9 cellular contexts compared by ENCODE assay signal in the genomic region with DNA sequence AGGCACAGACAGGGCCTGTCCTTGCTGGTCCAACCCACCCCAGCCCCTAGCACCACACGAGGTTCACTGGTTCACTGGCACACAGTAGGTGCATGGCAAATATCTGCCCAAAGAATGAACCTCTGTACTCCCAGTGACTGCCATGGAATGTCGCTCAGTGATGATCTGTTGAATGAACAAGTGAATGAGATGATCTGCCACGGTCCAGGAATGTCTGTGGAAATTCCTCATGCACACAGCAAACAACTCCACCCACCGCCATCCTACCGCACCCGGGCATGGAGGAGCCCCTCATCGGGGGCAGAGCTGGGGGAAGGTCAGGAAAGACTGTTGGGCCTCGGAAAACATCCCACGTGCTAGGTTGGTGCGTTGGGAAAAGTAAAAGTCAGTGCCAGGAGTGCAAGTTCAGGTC. TPM values are rescaled to one million over a fixed set of nuclear protein-coding genes. Genes with fewer than 3 reads are reported as not detected.
DNase-seq lines count a peak whose midpoint lies in the region; ATAC-seq and TF ChIP-seq lines count a peak whose summit lies in the region.
"Had no signal": no experiment of that assay in that cellular context is flagged by ENCODE, and none has a peak within 500 bp of the region (broad histone marks: within the 10 kb centered on the region; RNA-seq: fewer than 3 reads in every experiment).

No MANE protein-coding gene starts in this region.

- peaks cover 64% of the 10 kb centered on the region for H3K27me3 Mint-ChIP-seq in activated naive CD4-positive, alpha-beta T cell treated with anti-CD3 and anti-CD28 coated beads, Interleukin-2, amount 10 ng/mL, durations not matched to agents 7 days and 5 days
- H3K27me3 Mint-ChIP-seq in brain (no peaks in the 10 kb centered on the region), memory B cell (peaks cover 14% of the 10 kb centered on the region), type B pancreatic cell (no peaks in the 10 kb centered on the region)

- TF ChIP-seq CTCF in brain (conservative IDR thresholded peaks at IDR 0.05) (no peak), type B pancreatic cell (conservative IDR thresholded peaks at IDR 0.05) (no peak)

- peaks cover 18% of the 10 kb centered on the region for H3K4me1 Mint-ChIP-seq in activated naive CD4-positive, alpha-beta T cell treated with anti-CD3 and anti-CD28 coated beads, Interleukin-2, amount 10 ng/mL, durations not matched to agents 7 days and 5 days
- H3K4me1 Mint-ChIP-seq in brain: peaks cover 78% of the 10 kb centered on the region
- peaks cover 9% of the 10 kb centered on the region for H3K4me1 Mint-ChIP-seq in memory B cell
- H3K4me1 Mint-ChIP-seq in type B pancreatic cell (ENCODE audit: unreplicated experiment): peaks cover 55% of the 10 kb centered on the region

- ATAC-seq in memory B cell (ENCODE audit: low read depth): no peak
- ATAC-seq in GM21576 (IDR thresholded peaks at IDR 0.05; ENCODE audit: unreplicated experiment): no peak
- ATAC-seq in HG03520 (IDR thresholded peaks at IDR 0.05; ENCODE audit: unreplicated experiment): no peak

- CTCF ChIA-PET in activated naive CD4-positive, alpha-beta T cell treated with anti-CD3 and anti-CD28 coated beads, Interleukin-2, amount 10 ng/mL, durations not matched to agents 7 days and 5 days (lab: Charles Lee): no interaction called here

- H3K27ac Mint-ChIP-seq in activated naive CD4-positive, alpha-beta T cell treated with anti-CD3 and anti-CD28 coated beads, Interleukin-2, amount 10 ng/mL, durations not matched to agents 7 days and 5 days: no peak overlapping the region
- H3K27ac Mint-ChIP-seq in brain (peak overlapping the region in 3 of 5 experiments; percentile 15 to 84 (median 70)), memory B cell (no peak overlapping the region), type B pancreatic cell (peak overlapping the region; percentile 69)

- peak overlapping the region; percentile 61 for H3K4me3 Mint-ChIP-seq in activated naive CD4-positive, alpha-beta T cell treated with anti-CD3 and anti-CD28 coated beads, Interleukin-2, amount 10 ng/mL, durations not matched to agents 7 days and 5 days
- peak overlapping the region; percentile 68 to 89 (median 83) for H3K4me3 Mint-ChIP-seq in brain
- peak overlapping the region; percentile 54 for H3K4me3 Mint-ChIP-seq in memory B cell
- peak overlapping the region; percentile 86 for H3K4me3 Mint-ChIP-seq in type B pancreatic cell

- no peak for DNase-seq in activated naive CD4-positive, alpha-beta T cell treated with anti-CD3 and anti-CD28 coated beads, Interleukin-2, amount 10 ng/mL, durations not matched to agents 7 days and 5 days
- DNase-seq in activated naive CD4-positive, alpha-beta T cell (lab: John Stamatoyannopoulos, UW): no peak
- DNase-seq in memory B cell (ENCODE audit: low spot score in 2 of 2) (no peak), type B pancreatic cell (ENCODE audit: extremely low spot score, unreplicated experiment) (no peak), NCI-H2081 (lab: John Stamatoyannopoulos, UW) (no peak)
- DNase-seq: activated CD4-positive, alpha-beta T cell treated with anti-CD3 and anti-CD28 coated beads, Interleukin-2, amount 50 U/mL, for 4 hours had no signal

- no peaks in the 10 kb centered on the region for H3K9me3 Mint-ChIP-seq in activated naive CD4-positive, alpha-beta T cell treated with anti-CD3 and anti-CD28 coated beads, Interleukin-2, amount 10 ng/mL, durations not matched to agents 7 days and 5 days
- H3K9me3 Mint-ChIP-seq in brain (no peaks in the 10 kb centered on the region), memory B cell (no peaks in the 10 kb centered on the region), type B pancreatic cell (no peaks in the 10 kb centered on the region)

- no peaks in the 10 kb centered on the region for H3K36me3 Mint-ChIP-seq in activated naive CD4-positive, alpha-beta T cell treated with anti-CD3 and anti-CD28 coated beads, Interleukin-2, amount 10 ng/mL, durations not matched to agents 7 days and 5 days
- no peaks in the 10 kb centered on the region for H3K36me3 Mint-ChIP-seq in brain
- H3K36me3 Mint-ChIP-seq in memory B cell: no peaks in the 10 kb centered on the region
- H3K36me3 Mint-ChIP-seq in type B pancreatic cell: peaks cover under 1% of the 10 kb centered on the region

RNA-seq across cellular contexts. Expression of a gene that starts 1.7 kb away (rescaled TPM):
- polyA plus RNA-seq in brain (ENCODE audit: insufficient read depth, low read depth, low replicate concordance): 27.0 TPM
- total RNA-seq in type B pancreatic cell (ENCODE audit: low replicate concordance): 124 and 130 TPM in 2 replicates

RNA-seq across cellular contexts. Expression of a gene that starts 41.4 kb away (rescaled TPM):
- polyA plus RNA-seq in brain (ENCODE audit: insufficient read depth, low read depth, low replicate concordance): not detected
- not detected in 2 replicates for total RNA-seq in type B pancreatic cell (ENCODE audit: low replicate concordance)

Comparison
In these comparisons a context has a peak if more than half of its experiments do, and no peak if none do; other contexts are left out.
1. H3K27ac Mint-ChIP-seq: peak in brain (3 of 5) and type B pancreatic cell (single experiment); none in activated naive CD4-positive, alpha-beta T cell treated with anti-CD3 and anti-CD28 coated beads, Interleukin-2, amount 10 ng/mL, durations not matched to agents 7 days and 5 days (single experiment) and memory B cell (single experiment).
2. Peak in every context shown above with its lines, with median percentiles within 50 percentile points of each other: H3K4me3 Mint-ChIP-seq.